ENCODE assay signal across 1 cellular context in genomic region chr6:8063762-8064637, GRCh38.
A peak's percentile ranks its signal among the peaks of the same experiment; 100 is the strongest.
TF ChIP-seq lines count a peak whose summit lies in the region.

Gene BLOC1S5 (minus strand): TSS chr6:8064389. CDS start chr6:8064376, 13 bp downstream.

TF ChIP-seq in K562, 482 proteins besides CTCF, POLR2A, EP300 and RAD21 (continued from another document and continues in another):
- peak; percentile 79; the same call in 1 of the 2 replicates for TF ChIP-seq XRCC5 (IDR thresholded peaks at IDR 0.05; ENCODE audit: low read depth, low read length)
- TF ChIP-seq HDAC1 (IDR thresholded peaks at IDR 0.05): peak in 1 of 2 experiments; percentile 84; a peak in 2 of 4 replicates
- 0 out of 2 replicates have a peak, but pooled peaks have one; percentile 15 for TF ChIP-seq TARDBP (IDR thresholded peaks at IDR 0.05)
- no peak for TF ChIP-seq ZNF586 (CRISPR knock-in tag; conservative IDR thresholded peaks at IDR 0.05)
- TF ChIP-seq PKNOX1 (IDR thresholded peaks at IDR 0.05): peak; percentile 90
- 0 out of 2 replicates have a peak, but pooled peaks have one; percentile 14 for TF ChIP-seq HDAC6 (IDR thresholded peaks at IDR 0.05; ENCODE audit: low read depth, low read length)
- TF ChIP-seq MTA1 (IDR thresholded peaks at IDR 0.05; ENCODE audit: borderline replicate concordance): peak; percentile 99
- peak; percentile 79 for TF ChIP-seq MEIS2 (IDR thresholded peaks at IDR 0.05; ENCODE audit: partially characterized antibody)
- peak; percentile 84 for TF ChIP-seq SAP30 (IDR thresholded peaks at IDR 0.05; ENCODE audit: borderline replicate concordance, insufficient read depth, low read depth, low read length, poor library complexity, severe bottlenecking)
- peak; percentile 73; the same call in 1 of the 2 replicates for TF ChIP-seq AFF4 (CRISPR knock-in tag; IDR thresholded peaks at IDR 0.05)
- TF ChIP-seq ZNF239 (CRISPR knock-in tag; IDR thresholded peaks at IDR 0.05): no peak
- no peak for TF ChIP-seq PRPF4 (IDR thresholded peaks at IDR 0.05; ENCODE audit: insufficient read depth, low read depth, low read length, poor library complexity, severe bottlenecking)
- TF ChIP-seq C11orf30 (IDR thresholded peaks at IDR 0.05; ENCODE audit: low read depth): peak; percentile 74; the same call in 1 of the 2 replicates
- peak; percentile 77 for TF ChIP-seq FOSL1 (tag; conservative IDR thresholded peaks at IDR 0.05)
- TF ChIP-seq JUND (IDR thresholded peaks at IDR 0.05; ENCODE audit: borderline replicate concordance, low read depth, low read length): peak; percentile 71
- peak; percentile 59; the same call in 1 of the 3 replicates for TF ChIP-seq JUND (tag; IDR thresholded peaks at IDR 0.05; ENCODE audit: borderline replicate concordance, low read depth, low read length)
- TF ChIP-seq FOXM1 (IDR thresholded peaks at IDR 0.05; ENCODE audit: low read depth): peak; percentile 46; the same call in 1 of the 2 replicates
- TF ChIP-seq FOXM1 (CRISPR knock-in tag; IDR thresholded peaks at IDR 0.05; ENCODE audit: low read depth): no peak
- TF ChIP-seq VEZF1 (CRISPR knock-in tag; IDR thresholded peaks at IDR 0.05): peak; percentile 49
- TF ChIP-seq ZSCAN32 (CRISPR knock-in tag; IDR thresholded peaks at IDR 0.05): 0 out of 2 replicates have a peak, but pooled peaks have one; percentile 25
- TF ChIP-seq MBD1 (CRISPR knock-in tag; IDR thresholded peaks at IDR 0.05): no peak
- no peak; the same call in 1 of the 2 replicates for TF ChIP-seq SMARCC2 (IDR thresholded peaks at IDR 0.05; ENCODE audit: low read depth)
- TF ChIP-seq ZNF316 (IDR thresholded peaks at IDR 0.05): 0 out of 2 replicates have a peak, but pooled peaks have one; percentile 7
- no peak for TF ChIP-seq HNRNPK (IDR thresholded peaks at IDR 0.05; ENCODE audit: low read depth, low read length, poor library complexity, severe bottlenecking)
- no peak for TF ChIP-seq PCBP2 (IDR thresholded peaks at IDR 0.05; ENCODE audit: low read depth, low read length, poor library complexity, severe bottlenecking)
- no peak for TF ChIP-seq ZNF347 (CRISPR knock-in tag; IDR thresholded peaks at IDR 0.05; ENCODE audit: low read depth)
- no peak for TF ChIP-seq KAT8 (IDR thresholded peaks at IDR 0.05; ENCODE audit: low read depth)
- TF ChIP-seq CHCHD3 (CRISPR knock-in tag; IDR thresholded peaks at IDR 0.05): peak; percentile 15; the same call in 1 of the 2 replicates
- TF ChIP-seq ZNF764 (CRISPR knock-in tag; IDR thresholded peaks at IDR 0.05; ENCODE audit: low read depth): no peak
- no peak for TF ChIP-seq CEBPB (tag; IDR thresholded peaks at IDR 0.05)
- no peak for TF ChIP-seq ZKSCAN3 (CRISPR knock-in tag; IDR thresholded peaks at IDR 0.05)
- TF ChIP-seq IRF2 (CRISPR knock-in tag; IDR thresholded peaks at IDR 0.05): no peak
- peak; percentile 46 for TF ChIP-seq U2AF1 (optimal IDR thresholded peaks at IDR 0.05; ENCODE audit: low read depth, low read length)
- TF ChIP-seq ZFP36 (IDR thresholded peaks at IDR 0.05; ENCODE audit: low read depth, low read length, partially characterized antibody): no peak
- peak; percentile 74 for TF ChIP-seq CHD4 (IDR thresholded peaks at IDR 0.05; ENCODE audit: insufficient read depth, insufficient replicate concordance, low read depth, low read length, poor library complexity, severe bottlenecking)
- TF ChIP-seq E2F4 (CRISPR knock-in tag; IDR thresholded peaks at IDR 0.05; ENCODE audit: low read depth): no peak; the same call in 1 of the 2 replicates
- TF ChIP-seq RNF219 (CRISPR knock-in tag; IDR thresholded peaks at IDR 0.05): no peak
- TF ChIP-seq BCL6 (CRISPR knock-in tag; IDR thresholded peaks at IDR 0.05): no peak
- no peak for TF ChIP-seq CBX2 (IDR thresholded peaks at IDR 0.05; ENCODE audit: insufficient read depth, low read length, poor library complexity, severe bottlenecking)
- no peak for TF ChIP-seq SRSF7 (optimal IDR thresholded peaks at IDR 0.05; ENCODE audit: low read depth, low read length)
- peak; percentile 17 for TF ChIP-seq RBM39 (optimal IDR thresholded peaks at IDR 0.05; ENCODE audit: low read depth, low read length)
- no peak for TF ChIP-seq ZNF354B (CRISPR knock-in tag; IDR thresholded peaks at IDR 0.05)
- peak; percentile 5 to 66; a peak in 1 of 4 replicates for TF ChIP-seq SIN3A (IDR thresholded peaks at IDR 0.05; ENCODE audit: borderline replicate concordance in 2 of 2, control insufficient read depth in 1 of 2, low read depth in 2 of 2, low read length in 2 of 2)
- TF ChIP-seq ZNF398 (CRISPR knock-in tag; IDR thresholded peaks at IDR 0.05): no peak
- TF ChIP-seq FOXK2 (conservative IDR thresholded peaks at IDR 0.05 in 1 of 2, IDR thresholded peaks at IDR 0.05 in 1 of 2; ENCODE audit: low read depth in 2 of 2): peak; percentile 69 to 86
- TF ChIP-seq PTBP1 (IDR thresholded peaks at IDR 0.05; ENCODE audit: low read depth, low read length): no peak
- TF ChIP-seq MAFK (IDR thresholded peaks at IDR 0.05; ENCODE audit: low read length): peak; percentile 2; the same call in 1 of the 2 replicates
- peak; percentile 98 for TF ChIP-seq ZBTB12 (CRISPR knock-in tag; IDR thresholded peaks at IDR 0.05)
- TF ChIP-seq ATF3 (IDR thresholded peaks at IDR 0.05): no peak
- peak; percentile 68 for TF ChIP-seq ATF3 (CRISPR knock-in tag; conservative IDR thresholded peaks at IDR 0.05)
- no peak for TF ChIP-seq ZNF134 (CRISPR knock-in tag; conservative IDR thresholded peaks at IDR 0.05)
- TF ChIP-seq ZNF140 (CRISPR knock-in tag; IDR thresholded peaks at IDR 0.05): no peak
- no peak for TF ChIP-seq MCM7 (IDR thresholded peaks at IDR 0.05)
- peak; percentile 74 to 83 for TF ChIP-seq SIX5 (IDR thresholded peaks at IDR 0.05; ENCODE audit: borderline replicate concordance in 1 of 2, insufficient read depth in 1 of 2, low read depth in 1 of 2, low read length in 2 of 2)
- peak; percentile 70 for TF ChIP-seq ASH1L (IDR thresholded peaks at IDR 0.05; ENCODE audit: borderline replicate concordance, low read depth, partially characterized antibody)
- no peak; the same call in 1 of the 2 replicates for TF ChIP-seq ZNF24 (IDR thresholded peaks at IDR 0.05)
